In genomic region chr22:40346178-40347064, GRCh38 we compare ENCODE assay signal across 8 cellular contexts. TPM values are rescaled to one million over a fixed set of nuclear protein-coding genes. Genes with fewer than 3 reads are reported as not detected.
A peak's percentile ranks its signal among the peaks of the same experiment; 100 is the strongest.
DNase-seq lines count a peak whose midpoint lies in the region; ATAC-seq and TF ChIP-seq lines count a peak whose summit lies in the region.

Gene ADSL (plus strand): TSS chr22:40346500. CDS start chr22:40346559, 59 bp downstream.

- intact Hi-C loops in mammary epithelial cell (cut with micrococcal nuclease): loop anchor here (1.0 to 10.0 kb wide), 6 partner anchors 122 to 422 kb away; partner anchors contain the start of gene TNRC6B

- H3K79me2 ChIP-seq in mammary epithelial cell (ENCODE audit: insufficient read depth, low read length) (peaks cover 49% of the 10 kb centered on the region), smooth muscle cell (ENCODE audit: low read depth) (peaks cover 44% of the 10 kb centered on the region)

- H3K27me3 ChIP-seq in mammary epithelial cell (ENCODE audit: insufficient read depth, low read length) (no peaks in the 10 kb centered on the region), smooth muscle cell (ENCODE audit: low read depth) (no peaks in the 10 kb centered on the region)

- no TSS peak for BruUV-seq in mammary epithelial cell (replicated peaks; lab: Mats Ljungman, UMichigan)

- H3K4me2 ChIP-seq in mammary epithelial cell (ENCODE audit: insufficient read depth, low read depth, low read length) (peak within 1 kb of the TSS; percentile 90), smooth muscle cell (peak within 1 kb of the TSS; percentile 89)

- H3K27ac ChIP-seq in mammary epithelial cell (ENCODE audit: insufficient read depth, low read depth, low read length) (peak within 1 kb of the TSS; percentile 59), smooth muscle cell (ENCODE audit: low read depth) (peak within 1 kb of the TSS; percentile 63)

- peaks cover 13% of the 10 kb centered on the region for H3K4me1 ChIP-seq in mammary epithelial cell (ENCODE audit: insufficient read depth, low read length)
- H3K4me1 ChIP-seq in smooth muscle cell (ENCODE audit: low read depth): peaks cover 15% of the 10 kb centered on the region

- no peaks in the 10 kb centered on the region for H3K9me3 ChIP-seq in mammary epithelial cell (replicated peaks; ENCODE audit: insufficient read depth, low read length)
- H3K9me3 ChIP-seq in smooth muscle cell (replicated peaks; ENCODE audit: low read depth): no peaks in the 10 kb centered on the region

- CTCF ChIA-PET in mammary epithelial cell (lab: Charles Lee; ENCODE audit: low non-redundant PET): interaction anchor here (0.6 kb wide), 1 partner anchor 132 kb away, joined by 4 read pairs; no protein-coding TSS in a partner anchor

- WGBS in mammary epithelial cell (ENCODE audit: low coverage, missing lambda C conversion rate): 0% methylated on average over 11 of the region's 65 CpGs
- WGBS in smooth muscle cell (ENCODE audit: low lambda C conversion rate): under 1% methylated on average over 65 of the region's 65 CpGs

- H4K20me1 ChIP-seq in mammary epithelial cell (ENCODE audit: insufficient read depth, low read length): no peaks in the 10 kb centered on the region
- peaks cover 19% of the 10 kb centered on the region for H4K20me1 ChIP-seq in smooth muscle cell (ENCODE audit: low read depth)

- TF ChIP-seq CTCF in WI38 (IDR thresholded peaks at IDR 0.05; ENCODE audit: low read depth, low read length): no peak
- peak in 1 of 2 donors; percentile 14 for TF ChIP-seq CTCF in mammary epithelial cell (conservative IDR thresholded peaks at IDR 0.05 in 1 of 2, IDR thresholded peaks at IDR 0.05 in 1 of 2; ENCODE audit: extremely low read depth in 1 of 2, insufficient read depth in 1 of 2, low read depth in 1 of 2, low read length in 2 of 2)
- no peak for TF ChIP-seq CTCF in smooth muscle cell (IDR thresholded peaks at IDR 0.05; ENCODE audit: borderline replicate concordance, insufficient read depth, poor library complexity, severe bottlenecking)

- peak; percentile 73 for DNase-seq in 8988T
- DNase-seq in NCI-H2171 treated with DMSO at 0.1 percent for 48 hours (lab: John Stamatoyannopoulos, UW): peak; percentile 90
- peak; percentile 88 for DNase-seq in mammary epithelial cell
- peak; percentile 96 for DNase-seq in iPS-NIHi7 (ENCODE audit: extremely low spot score)
- peak; percentile 68 for DNase-seq in smooth muscle cell (lab: John Stamatoyannopoulos, UW; ENCODE audit: unreplicated experiment)

- no peaks in the 10 kb centered on the region for H3F3A ChIP-seq in smooth muscle cell (ENCODE audit: low read depth)

- H3K4me3 ChIP-seq in WI38 (ENCODE audit: low read depth, low read length): peak within 1 kb of the TSS; percentile 86
- H3K4me3 ChIP-seq in mammary epithelial cell (replicated peaks in 1 of 3; ENCODE audit: insufficient read depth in 1 of 3, low read depth in 2 of 3, low read length in 3 of 3): peak within 1 kb of the TSS; percentile 77 to 84 (median 83)
- peak within 1 kb of the TSS; percentile 91 for H3K4me3 ChIP-seq in smooth muscle cell

- peak within 1 kb of the TSS; percentile 95 for H2AFZ ChIP-seq in mammary epithelial cell (ENCODE audit: low read depth, low read length)
- H2AFZ ChIP-seq in smooth muscle cell (ENCODE audit: low read depth): peak within 1 kb of the TSS; percentile 69

- in situ Hi-C loops in mammary epithelial cell (cut with MboI; ENCODE audit: low sequenced_read_pairs in 2 of 2): loop anchor here (10.0 kb wide), 2 partner anchors 302 to 812 kb away; partner anchors contain the start of gene RPS19BP1 (in 1 of the 2)

- H3K36me3 ChIP-seq in mammary epithelial cell (ENCODE audit: insufficient read depth, low read length): peaks cover 6% of the 10 kb centered on the region
- peaks cover 7% of the 10 kb centered on the region for H3K36me3 ChIP-seq in smooth muscle cell (ENCODE audit: low read depth)

- dilution Hi-C loops in mammary epithelial cell (cut with HindIII; ENCODE audit: low sequenced_read_pairs): loop anchor here (25.0 kb wide), 1 partner anchor 284 kb away; no protein-coding TSS in a partner anchor

- H3K9ac ChIP-seq in mammary epithelial cell (ENCODE audit: insufficient read depth, low read length): peak within 1 kb of the TSS; percentile 84
- peak within 1 kb of the TSS; percentile 67 for H3K9ac ChIP-seq in smooth muscle cell (ENCODE audit: low read depth)

- ATAC-seq in GM18511 (IDR thresholded peaks at IDR 0.05; ENCODE audit: unreplicated experiment): peak; percentile 87
- ATAC-seq in HG03045 (IDR thresholded peaks at IDR 0.05; ENCODE audit: unreplicated experiment): peak; percentile 89

RNA-seq across cellular contexts. Expression of gene ADSL, which starts in this region (rescaled TPM):
- 10 to 100 TPM; 67.5 to 78.0 TPM for total RNA-seq in mammary epithelial cell
- polyA plus RNA-seq in mammary epithelial cell: 109 TPM
- polyA minus RNA-seq in mammary epithelial cell: 110 TPM
- total RNA-seq in smooth muscle cell: 65.1 and 77.1 TPM in 2 replicates
- 45.9 and 50.1 TPM in 2 replicates for polyA plus RNA-seq in smooth muscle cell

Comparison
In these comparisons a context has a peak if more than half of its experiments do, and no peak if none do; other contexts are left out.
1. Peak in every context shown above with its lines: DNase-seq, ATAC-seq, H3K4me3 ChIP-seq and H3K27ac ChIP-seq.